Comparison of ENCODE assay signal across 18 cellular contexts in the genomic region with DNA sequence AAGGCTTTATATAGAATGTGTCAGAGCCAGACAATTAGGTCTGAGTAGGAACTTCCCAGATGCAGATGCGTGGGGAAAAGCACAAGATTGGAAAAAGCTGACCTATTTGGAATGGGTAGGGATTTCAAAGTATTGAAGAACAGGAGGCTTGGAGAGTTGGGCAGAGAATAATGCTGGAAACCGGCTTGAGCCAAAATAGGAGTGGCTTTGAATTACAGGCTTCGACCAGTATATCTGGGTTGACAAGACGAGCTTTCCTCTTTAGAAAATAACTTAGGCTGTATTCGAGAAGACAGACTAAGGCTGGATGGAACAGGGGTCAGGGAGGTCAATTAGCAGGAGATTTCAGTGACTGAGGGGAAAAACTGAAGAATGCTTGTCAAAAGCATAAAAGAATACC.
"Had no signal": no experiment of that assay in that cellular context is flagged by ENCODE, and none has a peak within 500 bp of the region (broad histone marks: within the 10 kb centered on the region; RNA-seq: fewer than 3 reads in every experiment).

No MANE protein-coding gene starts in this region.

- H3K27ac ChIP-seq: neutrophil, sigmoid colon, SJSA1 had no signal

- H3K9me3 Mint-ChIP-seq: activated naive CD8-positive, alpha-beta T cell treated with anti-CD3 and anti-CD28 coated beads for 36 hours; immature natural killer cell; memory B cell; T-helper 2 cell treated with Interferon-gamma antibody and Interleukin-4, amounts not matched to agents 5 μg/mL and 100 μg/mL, for 36 hours; type B pancreatic cell had no signal

- H3K27me3 Mint-ChIP-seq: activated naive CD8-positive, alpha-beta T cell treated with anti-CD3 and anti-CD28 coated beads for 36 hours; memory B cell; progenitor cell of endocrine pancreas; type B pancreatic cell had no signal

- H3K4me1 Mint-ChIP-seq: activated naive CD8-positive, alpha-beta T cell treated with anti-CD3 and anti-CD28 coated beads for 36 hours; memory B cell had no signal

- H3K36me3 Mint-ChIP-seq: type B pancreatic cell had no signal

- H3K27me3 ChIP-seq: neutrophil, sigmoid colon, SJSA1 had no signal

- H3K9me3 ChIP-seq: neutrophil, sigmoid colon, SJSA1 had no signal

- DNase-seq: activated CD4-positive, alpha-beta T cell treated with anti-CD3 and anti-CD28 coated beads, Interleukin-2, amount 50 U/mL, for 4 hours; activated gamma-delta T cell; activated naive CD8-positive, alpha-beta T cell treated with anti-CD3 and anti-CD28 coated beads for 36 hours; activated T-cell treated with anti-CD3 and anti-CD28 coated beads, Interleukin-2, amount 50 U/mL, for 1 hour; effector CD4-positive, alpha-beta T cell; immature natural killer cell; left colon; sigmoid colon; stimulated activated CD4-positive, alpha-beta T cell treated with anti-CD3 and anti-CD28 coated beads, Interleukin-2, amount 100 ng/mL, for 48 hours; stimulated activated naive CD4-positive, alpha-beta T cell treated with Interleukin-2 at 50 U/mL for 16 hours; SW 1271 had no signal

- H3K4me3 ChIP-seq: sigmoid colon, SJSA1 had no signal

- ATAC-seq: activated CD4-positive, CD25-positive, alpha-beta regulatory T cell treated with anti-CD3 and anti-CD28 coated beads, Interleukin-2, amount 50 U/mL, for 24 hours; left colon had no signal

- H3K4me1 ChIP-seq: sigmoid colon, SJSA1 had no signal

- H3K4me3 Mint-ChIP-seq: activated naive CD8-positive, alpha-beta T cell treated with anti-CD3 and anti-CD28 coated beads for 36 hours; immature natural killer cell; memory B cell; T-helper 2 cell treated with Interferon-gamma antibody and Interleukin-4, amounts not matched to agents 5 μg/mL and 100 μg/mL, for 36 hours; type B pancreatic cell had no signal

- H3K27ac Mint-ChIP-seq: activated naive CD8-positive, alpha-beta T cell treated with anti-CD3 and anti-CD28 coated beads for 36 hours; memory B cell; progenitor cell of endocrine pancreas; T-helper 2 cell treated with Interferon-gamma antibody and Interleukin-4, amounts not matched to agents 5 μg/mL and 100 μg/mL, for 36 hours; type B pancreatic cell had no signal
